Comparison of ENCODE assay signal across 21 cellular contexts in genomic region chr7:45391618-45392451, GRCh38.
A peak's percentile ranks its signal among the peaks of the same experiment; 100 is the strongest.
DNase-seq lines count a peak whose midpoint lies in the region; ATAC-seq, FAIRE-seq and TF ChIP-seq lines count a peak whose summit lies in the region.
"Had no signal": no experiment of that assay in that cellular context is flagged by ENCODE, and none has a peak within 500 bp of the region (broad histone marks: within the 10 kb centered on the region; RNA-seq: fewer than 3 reads in every experiment).

No MANE protein-coding gene starts in this region.

- H3K23ac ChIP-seq in H1 (ENCODE audit: insufficient read length), result no peak overlapping the region

- H2BK20ac ChIP-seq in H1 (ENCODE audit: low read length), result no peak overlapping the region

- H2AK5ac ChIP-seq in H1 (ENCODE audit: low read depth, low read length), result no peak overlapping the region

- no peak overlapping the region for H2AFZ ChIP-seq in H1 (ENCODE audit: low read length)

- no peak for TF ChIP-seq POLR2A in H1 (IDR thresholded peaks at IDR 0.05; ENCODE audit: control extremely low read depth in 1 of 2, low read depth in 2 of 2, low read length in 2 of 2)

- FAIRE-seq in HTR-8/SVneo (lab: Jason Lieb, UNC), result peak; percentile 23
- FAIRE-seq in H1 (lab: Jason Lieb, UNC), result no peak
- FAIRE-seq: A204.1, GM12891, RCC 7860 had no signal

- H3K23me2 ChIP-seq in H1 (ENCODE audit: low read depth, low read length), result no peaks in the 10 kb centered on the region

- no peaks in the 10 kb centered on the region for H4K20me1 ChIP-seq in H1 (replicated peaks in 1 of 2; ENCODE audit: control insufficient read depth in 1 of 2, insufficient read depth in 2 of 2, low read length in 2 of 2)
- H4K20me1 ChIP-seq: BLaER1 treated with 17β-estradiol and CSF1 and Interleukin-3, amounts not matched to agents 10 nM and 100 nM had no signal

- H3K79me1 ChIP-seq in H1 (ENCODE audit: low read depth, low read length), result no peaks in the 10 kb centered on the region

- no peak overlapping the region for H3K14ac ChIP-seq in H1 (ENCODE audit: insufficient read length)

- H4K8ac ChIP-seq in H1 (ENCODE audit: extremely low read depth, insufficient read depth, low read length), result no peak overlapping the region

- H3K27ac ChIP-seq in right atrium auricular region, result no peak overlapping the region
- H3K27ac ChIP-seq in right cardiac atrium (ENCODE audit: low read length), result no peak overlapping the region
- no peak overlapping the region for H3K27ac ChIP-seq in H1 (ENCODE audit: low read depth, low read length)
- no peak overlapping the region for H3K27ac ChIP-seq in aorta (ENCODE audit: low read depth in 1 of 2, low read length in 2 of 2)
- no peak overlapping the region for H3K27ac ChIP-seq in tibial artery

- H3K4me1 ChIP-seq in right atrium auricular region (no peaks in the 10 kb centered on the region), right cardiac atrium (ENCODE audit: control insufficient read depth, insufficient read depth, low read length) (no peaks in the 10 kb centered on the region), H1 (replicated peaks in 1 of 4; ENCODE audit: control insufficient read depth in 3 of 4, insufficient read depth in 4 of 4, low read length in 3 of 4) (no peaks in the 10 kb centered on the region), aorta (ENCODE audit: control insufficient read depth in 1 of 2, insufficient read depth in 2 of 2, low read length in 2 of 2) (no peaks in the 10 kb centered on the region), tibial artery (no peaks in the 10 kb centered on the region)

- no peak overlapping the region for H2BK12ac ChIP-seq in H1 (ENCODE audit: low read depth, low read length)

- H3K56ac ChIP-seq in H1 (replicated peaks; ENCODE audit: insufficient read length, low read depth, low read length), result no peak overlapping the region

- 84% methylated on average over 38 of the region's 38 CpGs for WGBS in right cardiac atrium
- WGBS in H1 (ENCODE audit: extremely low coverage in 1 of 2, insufficient coverage in 1 of 2, insufficient read length in 1 of 2, insufficient replicate concordance in 2 of 2, low coverage in 1 of 2, low lambda C conversion rate in 2 of 2, missing lambda C conversion rate in 1 of 2), 2 experiments, result 93% methylated on average over 36 of the region's 38 CpGs; no CpG with 5 or more reads in 1 of the 2 experiments
- 82 to 83% methylated on average over 38 of the region's 38 CpGs for WGBS in aorta, 2 donors

- H2BK5ac ChIP-seq in H1 (ENCODE audit: low read depth, low read length), result no peak overlapping the region

- CTCF ChIA-PET in H1 (lab: Charles Lee; ENCODE audit: partially characterized antibody), result no interaction called here

- ATAC-seq in right cardiac atrium (no peak), aorta (ENCODE audit: low FRiP score) (peak; percentile 24)

- H3K36me3 ChIP-seq in right atrium auricular region (no peaks in the 10 kb centered on the region), H1 (ENCODE audit: control insufficient read depth in 2 of 4, insufficient read depth in 4 of 4, low read length in 3 of 4) (no peaks in the 10 kb centered on the region), aorta (ENCODE audit: control insufficient read depth in 1 of 2, insufficient read depth in 2 of 2, low read length in 1 of 2) (no peaks in the 10 kb centered on the region), tibial artery (no peaks in the 10 kb centered on the region)
- H3K36me3 ChIP-seq: BLaER1 treated with 17β-estradiol and CSF1 and Interleukin-3, amounts not matched to agents 10 nM and 100 nM had no signal

- H3K4me3 ChIP-seq in right atrium auricular region, result no peak overlapping the region
- H3K4me3 ChIP-seq in right cardiac atrium (ENCODE audit: low read length), result no peak overlapping the region
- H3K4me3 ChIP-seq in H1 (ENCODE audit: extremely low read depth in 1 of 4, insufficient read depth in 2 of 4, low read depth in 3 of 4, low read length in 4 of 4), result no peak overlapping the region
- no peak overlapping the region for H3K4me3 ChIP-seq in aorta (ENCODE audit: low read length in 2 of 2)
- H3K4me3 ChIP-seq in tibial artery, result no peak overlapping the region
- H3K4me3 ChIP-seq: BLaER1 treated with 17β-estradiol and CSF1 and Interleukin-3, amounts not matched to agents 10 nM and 100 nM had no signal

- DNase-seq in right atrium auricular region (ENCODE audit: low spot score) (peak; percentile 40), right cardiac atrium (no peak), HTR-8/SVneo (ENCODE audit: insufficient read length, low spot score) (no peak), H1 (ENCODE audit: low read depth in 1 of 2, low spot score in 2 of 2) (no peak), aorta (no peak), NCI-H524 (lab: John Stamatoyannopoulos, UW) (no peak), dermis blood vessel endothelial cell (no peak), tibial artery (no peak)
- DNase-seq: CD8-positive, alpha-beta memory T cell; DMS53; EL; KBM-7; MV-4-11; NCI-H1694 treated with DMSO at 0.1 percent for 48 hours; NCI-H510A; NCI-H774; Right ventricle myocardium superior had no signal

- no peak overlapping the region for H3K4me2 ChIP-seq in H1 (ENCODE audit: insufficient read depth in 1 of 2, low read depth in 2 of 2, low read length in 2 of 2)

- TF ChIP-seq EP300 in H1 (IDR thresholded peaks at IDR 0.05; ENCODE audit: borderline replicate concordance in 1 of 2, low read depth in 2 of 2, low read length in 2 of 2), result no peak

- no peak overlapping the region for H4K5ac ChIP-seq in H1 (ENCODE audit: insufficient read length, low read depth, low read length)

- no peak for TF ChIP-seq CTCF in right atrium auricular region (IDR thresholded peaks at IDR 0.05)
- TF ChIP-seq CTCF in H1 (IDR thresholded peaks at IDR 0.05; ENCODE audit: control extremely low read depth in 1 of 3, insufficient read depth in 1 of 3, low read depth in 1 of 3, low read length in 3 of 3), result peak in 2 of 3 experiments; percentile 12 to 39; a peak in 3 of 4 replicates
- no peak for TF ChIP-seq CTCF in tibial artery (IDR thresholded peaks at IDR 0.05)

- no peak overlapping the region for H3K18ac ChIP-seq in H1 (ENCODE audit: extremely low read depth, low read length)

- H3K79me2 ChIP-seq in H1 (ENCODE audit: control insufficient read depth in 1 of 2, insufficient read depth in 2 of 2, low read length in 2 of 2), result no peaks in the 10 kb centered on the region

- H3K27me3 ChIP-seq in right atrium auricular region (no peaks in the 10 kb centered on the region), right cardiac atrium (ENCODE audit: control insufficient read depth, insufficient read depth) (no peaks in the 10 kb centered on the region), H1 (replicated peaks in 1 of 4; ENCODE audit: control insufficient read depth in 3 of 4, extremely low read depth in 1 of 4, insufficient read depth in 3 of 4, low read length in 3 of 4) (no peaks in the 10 kb centered on the region), aorta (ENCODE audit: control insufficient read depth in 1 of 2, insufficient read depth in 2 of 2, low read length in 1 of 2) (no peaks in the 10 kb centered on the region), tibial artery (no peaks in the 10 kb centered on the region)
- H3K27me3 ChIP-seq: BLaER1 treated with 17β-estradiol and CSF1 and Interleukin-3, amounts not matched to agents 10 nM and 100 nM had no signal

- POLR2A ChIA-PET in H1 (lab: Charles Lee; ENCODE audit: partially characterized antibody), result no interaction called here

- no peak overlapping the region for H2BK15ac ChIP-seq in H1 (ENCODE audit: low read length)

- H4K91ac ChIP-seq in H1 (replicated peaks; ENCODE audit: insufficient read length, low read length), result no peak overlapping the region

- no peak overlapping the region for H3K9ac ChIP-seq in H1 (replicated peaks in 1 of 4; ENCODE audit: extremely low read depth in 1 of 4, low read depth in 3 of 4, low read length in 3 of 4)
- H3K9ac ChIP-seq: BLaER1 treated with 17β-estradiol and CSF1 and Interleukin-3, amounts not matched to agents 10 nM and 100 nM had no signal

- intact Hi-C loops in right cardiac atrium (cut with DNase I) (no loop called here), aorta (cut with DNase I) (no loop called here), tibial artery (cut with DNase I; ENCODE audit: low total_unique reads) (no loop called here)

- TF ChIP-seq RAD21 in H1 (IDR thresholded peaks at IDR 0.05 in 1 of 2, conservative IDR thresholded peaks at IDR 0.05 in 1 of 2; ENCODE audit: low read depth in 2 of 2, low read length in 2 of 2), result peak; percentile 28 to 60; a peak in 3 of 4 replicates

- no peak overlapping the region for H3K4ac ChIP-seq in H1 (replicated peaks; ENCODE audit: insufficient read length, low read depth, low read length)

- no peak overlapping the region for H2BK120ac ChIP-seq in H1 (replicated peaks; ENCODE audit: low read depth, low read length)

- H3K9me3 ChIP-seq in right atrium auricular region (peaks cover 0 to 10% of the 10 kb centered on the region in 2 donors), right cardiac atrium (ENCODE audit: control insufficient read depth, low read length) (no peaks in the 10 kb centered on the region), H1 (ENCODE audit: insufficient read depth in 2 of 2, low read depth in 1 of 2, low read length in 1 of 2) (peaks cover 14 to 18% of the 10 kb centered on the region in 2 experiments), aorta (ENCODE audit: control insufficient read depth, low read length) (no peaks in the 10 kb centered on the region), tibial artery (no peaks in the 10 kb centered on the region)

TF ChIP-seq in H1, 55 proteins besides CTCF, POLR2A, EP300 and RAD21:
- TF ChIP-seq POU5F1 (IDR thresholded peaks at IDR 0.05; ENCODE audit: low read depth, low read length) (no peak), KDM5A (IDR thresholded peaks at IDR 0.05; ENCODE audit: low read length) (no peak), MAFK (IDR thresholded peaks at IDR 0.05; ENCODE audit: low read depth, low read length) (no peak), CBX8 (IDR thresholded peaks at IDR 0.05; ENCODE audit: borderline replicate concordance, low read depth, low read length) (no peak), SIN3A (conservative IDR thresholded peaks at IDR 0.05 in 1 of 2, IDR thresholded peaks at IDR 0.05 in 1 of 2; ENCODE audit: low read depth in 1 of 2, low read length in 2 of 2) (no peak), JUN (IDR thresholded peaks at IDR 0.05; ENCODE audit: low read depth, low read length) (no peak), RNF2 (IDR thresholded peaks at IDR 0.05; ENCODE audit: borderline replicate concordance, low read depth, low read length, missing control alignments, poor library complexity, severe bottlenecking) (no peak), EZH2 (IDR thresholded peaks at IDR 0.05; ENCODE audit: low read depth, low read length, severe bottlenecking) (no peak), PHF8 (conservative IDR thresholded peaks at IDR 0.05; ENCODE audit: low read depth, low read length) (no peak), ASH2L (IDR thresholded peaks at IDR 0.05; ENCODE audit: low read length) (no peak), JUND (IDR thresholded peaks at IDR 0.05; ENCODE audit: low read length) (no peak), SAP30 (IDR thresholded peaks at IDR 0.05; ENCODE audit: insufficient read depth, insufficient replicate concordance, low read length) (no peak)
TF ChIP-seq in H1: peak in this region for 0.

Comparison
In these comparisons a context has a peak if more than half of its experiments do, and no peak if none do; other contexts are left out.
1. CTCF ChIP-seq: peak in H1 (2 of 3); none in right atrium auricular region (0 of 2) and tibial artery (0 of 2).